25 cellular contexts compared by ENCODE assay signal in genomic region chr13:97577026-97577425, GRCh38.
"Had no signal": no experiment of that assay in that cellular context is flagged by ENCODE, and none has a peak within 500 bp of the region (broad histone marks: within the 10 kb centered on the region; RNA-seq: fewer than 3 reads in every experiment).

No MANE protein-coding gene starts in this region.

- H3K27ac ChIP-seq: hepatocyte, left ventricle myocardium inferior, ovary, right atrium auricular region, skin epidermis, stomach, testis, thyroid gland, upper lobe of right lung had no signal

- H3K4me2 ChIP-seq: hepatocyte had no signal

- H3K36me3 ChIP-seq: left ventricle myocardium inferior, ovary, right atrium auricular region, stomach, thyroid gland, upper lobe of right lung had no signal

- H3K4me3 ChIP-seq: hepatocyte, left ventricle myocardium inferior, lung, mucosa of descending colon, ovary, right atrium auricular region, skin epidermis, stomach, testis, thyroid gland, upper lobe of right lung had no signal

- H2AFZ ChIP-seq: hepatocyte had no signal

- DNase-seq: islet precursor cell; left ventricle myocardium inferior; mesendoderm; midbrain; mucosa of descending colon; naive thymus-derived CD4-positive, alpha-beta T cell; ovary; stimulated activated CD4-positive, alpha-beta T cell treated with anti-CD3 and anti-CD28 coated beads, Interleukin-12 subunit alpha, Interleukin-12 subunit beta, amount 100 ng/mL, for 4 hours; stimulated activated CD4-positive, alpha-beta T cell treated with anti-CD3 and anti-CD28 coated beads, Interleukin-15, amount 100 ng/mL, for 24 hours; stimulated activated CD4-positive, alpha-beta T cell treated with anti-CD3 and anti-CD28 coated beads, Interleukin-2, amount 100 ng/mL, for 24 hours; stimulated activated CD4-positive, alpha-beta T cell treated with anti-CD3 and anti-CD28 coated beads, Interleukin-4, amount 100 ng/mL, for 1 hour; stimulated activated naive B cell treated with anti-CD40 and anti-IgM and Interleukin-4, amounts not matched to agents 10 μg/mL and 1 μg/mL and 100 μg/mL, for 72 hours; stimulated activated naive CD8-positive, alpha-beta T cell treated with anti-CD3 and anti-CD28 coated beads, Interleukin-15, Interleukin-2, amounts not matched to agents 100 U/mL and 50 U/mL, for 24 hours; stomach; testis; thyroid gland; trophoblast cell; upper lobe of right lung had no signal

- H3K4me1 ChIP-seq: left ventricle myocardium inferior, right atrium auricular region, stomach, testis, thyroid gland, upper lobe of right lung had no signal

- FAIRE-seq: urothelium cell line had no signal

- H3K9me3 ChIP-seq: left ventricle myocardium inferior, mucosa of descending colon, ovary, right atrium auricular region, stomach, testis, thyroid gland, upper lobe of right lung had no signal

- H3K79me2 ChIP-seq: hepatocyte had no signal

- H3K27me3 ChIP-seq: hepatocyte, ovary, right atrium auricular region, stomach, testis, thyroid gland, upper lobe of right lung had no signal

- ATAC-seq: mucosa of descending colon; naive thymus-derived CD4-positive, alpha-beta T cell; natural killer cell treated with Interleukin-12 subunit alpha and Interleukin-12 subunit beta and Interleukin-15 and Interleukin-18, amount 100 ng/mL, for 72 hours; sciatic nerve; stimulated activated naive B cell treated with anti-CD40 and anti-IgM and Interleukin-4, amounts not matched to agents 10 μg/mL and 1 μg/mL and 100 μg/mL, for 72 hours; stimulated activated naive CD8-positive, alpha-beta T cell treated with anti-CD3 and anti-CD28 coated beads, Interleukin-15, Interleukin-2, amounts not matched to agents 100 U/mL and 50 U/mL, for 24 hours; upper lobe of right lung had no signal
